Comparison of ENCODE assay signal across 8 cellular contexts in genomic region chr3:159260049-159260662, GRCh38.
DNase-seq lines count a peak whose midpoint lies in the region; ATAC-seq and TF ChIP-seq lines count a peak whose summit lies in the region.

No MANE protein-coding gene starts in this region.

- DNase-seq in D341Med (ENCODE audit: low spot score) = peak; percentile 38
- peak; percentile 71 for DNase-seq in endodermal cell
- DNase-seq in mesothelial cell of epicardium (ENCODE audit: low spot score in 2 of 2, unreplicated experiment in 2 of 2) = peak in 1 of 2 experiments; percentile 55
- no peak for DNase-seq in GOT3 (lab: John Stamatoyannopoulos, UW)

- H3K27ac ChIP-seq in endodermal cell (ENCODE audit: low read depth, low read length) = no peak overlapping the region

- no peaks in the 10 kb centered on the region for H3K36me3 ChIP-seq in Loucy (ENCODE audit: insufficient read depth, low read length)
- H3K36me3 ChIP-seq in endodermal cell (ENCODE audit: control insufficient read depth, insufficient read depth, low read length) = no peaks in the 10 kb centered on the region

- no peak overlapping the region for H3K4me2 ChIP-seq in Loucy (ENCODE audit: low read depth, low read length, poor library complexity, severe bottlenecking)

- H3K4me3 ChIP-seq in Loucy (ENCODE audit: low read length, poor library complexity, severe bottlenecking) (no peak overlapping the region), endodermal cell (ENCODE audit: low read length) (no peak overlapping the region)

- no peaks in the 10 kb centered on the region for H3K9me2 ChIP-seq in Loucy (replicated peaks; ENCODE audit: low read depth, low read length)

- H3K79me2 ChIP-seq in Loucy (ENCODE audit: insufficient read depth, low read length) = no peaks in the 10 kb centered on the region

- no peaks in the 10 kb centered on the region for H4K20me1 ChIP-seq in Loucy (ENCODE audit: insufficient read depth, low read length, poor library complexity, severe bottlenecking)

- TF ChIP-seq CTCF in Loucy (conservative IDR thresholded peaks at IDR 0.05; ENCODE audit: low read length) = peak; percentile 88
- TF ChIP-seq CTCF in endodermal cell (conservative IDR thresholded peaks at IDR 0.05) = peak; percentile 88
- peak; percentile 77 for TF ChIP-seq CTCF in mesothelial cell of epicardium (IDR thresholded peaks at IDR 0.05; ENCODE audit: unreplicated experiment)

- peak overlapping the region; percentile 86 for H2AFZ ChIP-seq in Loucy (ENCODE audit: low read length)

- H3K9me3 Mint-ChIP-seq in endodermal cell (no peaks in the 10 kb centered on the region), mesothelial cell of epicardium (no peaks in the 10 kb centered on the region)

- ATAC-seq in GM19455 (IDR thresholded peaks at IDR 0.05; ENCODE audit: unreplicated experiment) = peak; percentile 75
- ATAC-seq in SK-N-SH treated with all-trans-retinoic acid at 6 μM for 48 hours = peak; percentile 86
- no peak for ATAC-seq in HG03039 (IDR thresholded peaks at IDR 0.05; ENCODE audit: unreplicated experiment)

- no peaks in the 10 kb centered on the region for H3K9me3 ChIP-seq in Loucy (ENCODE audit: insufficient read depth, low read depth, low read length)
- no peaks in the 10 kb centered on the region for H3K9me3 ChIP-seq in endodermal cell (ENCODE audit: control insufficient read depth, low read length)

- H3K36me3 Mint-ChIP-seq in endodermal cell (ENCODE audit: low read depth) = no peaks in the 10 kb centered on the region
- no peaks in the 10 kb centered on the region for H3K36me3 Mint-ChIP-seq in mesothelial cell of epicardium

- H3F3A ChIP-seq in Loucy (ENCODE audit: low read depth) = no peaks in the 10 kb centered on the region

- H3K9ac ChIP-seq in Loucy (ENCODE audit: low read depth, low read length, poor library complexity, severe bottlenecking) = no peak overlapping the region
- H3K9ac ChIP-seq in endodermal cell (ENCODE audit: extremely low read depth, low read length, poor library complexity, severe bottlenecking) = no peak overlapping the region

- H3K4me1 ChIP-seq in Loucy (ENCODE audit: insufficient read depth, low read length, poor library complexity, severe bottlenecking) (no peaks in the 10 kb centered on the region), endodermal cell (ENCODE audit: control insufficient read depth, insufficient read depth, low read length) (no peaks in the 10 kb centered on the region)

- H3K4me1 Mint-ChIP-seq in endodermal cell = no peaks in the 10 kb centered on the region
- H3K4me1 Mint-ChIP-seq in mesothelial cell of epicardium = no peaks in the 10 kb centered on the region

- no peak overlapping the region for H3K4me3 Mint-ChIP-seq in endodermal cell
- H3K4me3 Mint-ChIP-seq in mesothelial cell of epicardium = no peak overlapping the region

- no peaks in the 10 kb centered on the region for H3K27me3 ChIP-seq in Loucy (ENCODE audit: insufficient read depth, low read length, poor library complexity, severe bottlenecking)
- peaks cover 48% of the 10 kb centered on the region for H3K27me3 ChIP-seq in endodermal cell (ENCODE audit: control insufficient read depth, insufficient read depth, low read length, poor library complexity, severe bottlenecking)

- H3K27ac Mint-ChIP-seq in endodermal cell = no peak overlapping the region
- no peak overlapping the region for H3K27ac Mint-ChIP-seq in mesothelial cell of epicardium

- 34 to 55% methylated on average over 1 to 5 of the region's 5 CpGs for WGBS in endodermal cell (ENCODE audit: insufficient coverage in 1 of 2, insufficient read length in 1 of 2), 2 experiments

- H3K27me3 Mint-ChIP-seq in endodermal cell (ENCODE audit: insufficient read depth) (peaks cover 21% of the 10 kb centered on the region), mesothelial cell of epicardium (ENCODE audit: low read depth) (peaks cover 52% of the 10 kb centered on the region)

TF ChIP-seq in SK-N-SH treated with all-trans-retinoic acid at 6 μM for 48 hours, 23 proteins besides CTCF, POLR2A, EP300 and RAD21:
- no peak for TF ChIP-seq CSDC2 (CRISPR knock-in tag; IDR thresholded peaks at IDR 0.05)
- no peak for TF ChIP-seq ISL1 (CRISPR knock-in tag; IDR thresholded peaks at IDR 0.05)
- no peak for TF ChIP-seq ESRRG (CRISPR knock-in tag; IDR thresholded peaks at IDR 0.05)
- TF ChIP-seq PPARA (CRISPR knock-in tag; IDR thresholded peaks at IDR 0.05; ENCODE audit: borderline replicate concordance) = no peak
TF ChIP-seq in SK-N-SH treated with all-trans-retinoic acid at 6 μM for 48 hours: peak in this region for 0.
